ENCODE assay signal across 27 cellular contexts in genomic region chr11:8361664-8362210, GRCh38.
"Had no signal": no experiment of that assay in that cellular context is flagged by ENCODE, and none has a peak within 500 bp of the region (broad histone marks: within the 10 kb centered on the region; RNA-seq: fewer than 3 reads in every experiment).

No MANE protein-coding gene starts in this region.

- H3K27ac ChIP-seq: esophagus muscularis mucosa, foreskin keratinocyte, gastroesophageal sphincter, heart left ventricle, parathyroid adenoma, prostate gland, right atrium auricular region, testis, tibial artery had no signal

- H3K27me3 ChIP-seq: esophagus muscularis mucosa, gastroesophageal sphincter, heart left ventricle, right atrium auricular region, testis had no signal

- FAIRE-seq: colon, endothelial cell of umbilical vein, urothelium cell line had no signal

- H3K4me1 ChIP-seq: foreskin keratinocyte, parathyroid adenoma, prostate gland, right atrium auricular region, testis, tibial artery had no signal

- H3K9ac ChIP-seq: parathyroid adenoma had no signal

- DNase-seq: dermis blood vessel endothelial cell; effector memory CD4-positive, alpha-beta T cell; foreskin keratinocyte; heart left ventricle; hippocampal formation; immature natural killer cell; islet precursor cell; left ventricle myocardium superior; natural killer cell; stimulated activated CD4-positive, alpha-beta T cell treated with anti-CD3 and anti-CD28 coated beads, Interleukin-2, amount 100 ng/mL, for 24 hours; stimulated activated CD4-positive, alpha-beta T cell treated with anti-CD3 and anti-CD28 coated beads, Interleukin-4, amount 100 ng/mL, for 24 hours; stimulated activated naive CD8-positive, alpha-beta T cell treated with anti-CD3 and anti-CD28 coated beads, Interleukin-15, Interleukin-2, amounts not matched to agents 100 U/mL and 50 U/mL, for 24 hours; substantia nigra; testis; tibial artery had no signal

- H3K36me3 ChIP-seq: esophagus muscularis mucosa, gastroesophageal sphincter, heart left ventricle, prostate gland, right atrium auricular region, tibial artery had no signal

- H3K9me3 ChIP-seq: esophagus muscularis mucosa, gastroesophageal sphincter, heart left ventricle, prostate gland, right atrium auricular region, testis, tibial artery had no signal

- ATAC-seq: foreskin keratinocyte; gastroesophageal sphincter; heart left ventricle; left ventricle myocardium superior; natural killer cell; sciatic nerve; stimulated activated effector memory CD8-positive, alpha-beta T cell treated with anti-CD3 and anti-CD28 coated beads, Interleukin-12 subunit alpha, Interleukin-12 subunit beta, amount 100 ng/mL, for 72 hours; stimulated activated naive CD8-positive, alpha-beta T cell treated with anti-CD3 and anti-CD28 coated beads, Interleukin-15, Interleukin-2, amounts not matched to agents 100 U/mL and 50 U/mL, for 24 hours had no signal

- H3K4me3 ChIP-seq: esophagus muscularis mucosa, gastroesophageal sphincter, heart left ventricle, lung, prostate gland, right atrium auricular region, smooth muscle cell, testis, tibial artery had no signal
